10 cellular contexts compared by ENCODE assay signal in genomic region chr1:218165687-218166088, GRCh38.
A peak's percentile ranks its signal among the peaks of the same experiment; 100 is the strongest.
DNase-seq lines count a peak whose midpoint lies in the region; ATAC-seq, FAIRE-seq and TF ChIP-seq lines count a peak whose summit lies in the region.
"Had no signal": no experiment of that assay in that cellular context is flagged by ENCODE, and none has a peak within 500 bp of the region (broad histone marks: within the 10 kb centered on the region; RNA-seq: fewer than 3 reads in every experiment).

No MANE protein-coding gene starts in this region.

- H3K4me3 ChIP-seq in A549 (peak overlapping the region; percentile 57), H7 (ENCODE audit: insufficient read depth, low read depth, low read length) (peak overlapping the region; percentile 87), ascending aorta (peak overlapping the region; percentile 51 to 65), mesendoderm (ENCODE audit: low read length) (no peak overlapping the region)

- POLR2A ChIA-PET in A549 (lab: Yijun Ruan, JAX) = no interaction called here

- no peak overlapping the region for H2BK120ac ChIP-seq in mesendoderm (ENCODE audit: low read depth, low read length)

- TF ChIP-seq RAD21 in A549 (conservative IDR thresholded peaks at IDR 0.05 in 1 of 2, IDR thresholded peaks at IDR 0.05 in 1 of 2) = no peak

- intact Hi-C loops in ascending aorta (cut with DNase I) = no loop called here

- DNase-seq in A549 (ENCODE audit: low read depth in 1 of 2, low spot score in 1 of 2) = no peak
- DNase-seq in H7 = no peak
- no peak for DNase-seq in ascending aorta (ENCODE audit: low spot score in 2 of 2)
- DNase-seq in mesendoderm = no peak
- no peak for DNase-seq in hepatic stellate cell (ENCODE audit: low spot score)
- DNase-seq in mucosa of gallbladder (ENCODE audit: low spot score) = no peak
- DNase-seq: NCI-H526 treated with DMSO at 0.1 percent for 48 hours had no signal

- no peak overlapping the region for H2AK5ac ChIP-seq in mesendoderm (ENCODE audit: low read length)

- 20% methylated on average over 11 of the region's 11 CpGs for WGBS in A549 (ENCODE audit: missing lambda C conversion rate)
- no CpG with 5 or more reads among the region's 11 CpGs for WGBS in mesendoderm (ENCODE audit: extremely low coverage, insufficient coverage, low lambda C conversion rate)

- peak overlapping the region; percentile 87 for H3K56ac ChIP-seq in mesendoderm (ENCODE audit: low read length)

- no peak overlapping the region for H2BK15ac ChIP-seq in mesendoderm (replicated peaks; ENCODE audit: low read depth)

- no peak overlapping the region for H4K5ac ChIP-seq in mesendoderm (ENCODE audit: low read length)

- CTCF ChIA-PET in A549 (lab: Yijun Ruan, JAX) = no interaction called here

- TF ChIP-seq CTCF in A549 (IDR thresholded peaks at IDR 0.05) (no peak), ascending aorta (IDR thresholded peaks at IDR 0.05) (no peak)

- TF ChIP-seq EP300 in A549 (IDR thresholded peaks at IDR 0.05) = no peak

- FAIRE-seq in A549 (lab: Jason Lieb, UNC) = no peak

- H3K4me2 ChIP-seq in A549 (peak overlapping the region; percentile 100), mesendoderm (ENCODE audit: low read length) (peak overlapping the region; percentile 88)

- H3K18ac ChIP-seq in mesendoderm (ENCODE audit: low read length) = no peak overlapping the region

- H3K9ac ChIP-seq in mesendoderm (ENCODE audit: low read length) = peak overlapping the region; percentile 65

- H3K36me3 ChIP-seq in H7 (replicated peaks; ENCODE audit: control insufficient read depth, insufficient read depth, low read length) = no peaks in the 10 kb centered on the region
- no peaks in the 10 kb centered on the region for H3K36me3 ChIP-seq in ascending aorta
- no peaks in the 10 kb centered on the region for H3K36me3 ChIP-seq in mesendoderm (ENCODE audit: control insufficient read depth, insufficient read depth, low read length)

- H3K9me3 ChIP-seq in A549 (no peaks in the 10 kb centered on the region; the same call in 2 of the 3 replicates), ascending aorta (no peaks in the 10 kb centered on the region)

- H2BK5ac ChIP-seq in mesendoderm (ENCODE audit: low read length) = no peak overlapping the region

- H3K23ac ChIP-seq in mesendoderm (ENCODE audit: low read length) = no peak overlapping the region

- H4K8ac ChIP-seq in mesendoderm (ENCODE audit: low read depth, low read length) = no peak overlapping the region

- peaks cover 17% of the 10 kb centered on the region; the same call in 1 of the 3 replicates for H3K4me1 ChIP-seq in A549
- peaks cover 8 to 12% of the 10 kb centered on the region in 2 donors for H3K4me1 ChIP-seq in ascending aorta
- H3K4me1 ChIP-seq in mesendoderm (ENCODE audit: control insufficient read depth, low read depth, low read length) = no peaks in the 10 kb centered on the region

- no peak overlapping the region for H3K4ac ChIP-seq in mesendoderm (ENCODE audit: low read depth, low read length)

- H3K27ac ChIP-seq in A549 (no peak overlapping the region), ascending aorta (no peak overlapping the region), mesendoderm (ENCODE audit: low read depth, low read length) (no peak overlapping the region)
- H3K27ac ChIP-seq: epithelial cell of prostate had no signal

- TF ChIP-seq POLR2A in A549 (IDR thresholded peaks at IDR 0.05; ENCODE audit: low read length) = no peak

- no peaks in the 10 kb centered on the region for H3K79me2 ChIP-seq in mesendoderm (ENCODE audit: control insufficient read depth, insufficient read depth, low read length)

- no peak for ATAC-seq in A549
- no peak for ATAC-seq in GM18867 (IDR thresholded peaks at IDR 0.05; ENCODE audit: unreplicated experiment)
- ATAC-seq in GM18873 (IDR thresholded peaks at IDR 0.05; ENCODE audit: low FRiP score, unreplicated experiment) = no peak

- H3K27me3 ChIP-seq in H7 (ENCODE audit: control insufficient read depth, insufficient read depth, low read length) = peaks cover 22% of the 10 kb centered on the region
- peaks cover 14% of the 10 kb centered on the region for H3K27me3 ChIP-seq in ascending aorta
- H3K27me3 ChIP-seq in mesendoderm (ENCODE audit: insufficient read depth, low read length, poor library complexity) = no peaks in the 10 kb centered on the region

- no peaks in the 10 kb centered on the region for H3K79me1 ChIP-seq in mesendoderm (ENCODE audit: low read length)

TF ChIP-seq in A549, 52 proteins besides CTCF, POLR2A, EP300 and RAD21:
- TF ChIP-seq CHD2 (IDR thresholded peaks at IDR 0.05; ENCODE audit: low read length, partially characterized antibody) (no peak), RNF2 (IDR thresholded peaks at IDR 0.05; ENCODE audit: borderline replicate concordance, low read depth) (0 out of 2 replicates have a peak, but pooled peaks have one; percentile 19)
